12 cellular contexts compared by ENCODE assay signal in genomic region chr4:25823632-25824031, GRCh38.
"Had no signal": no experiment of that assay in that cellular context is flagged by ENCODE, and none has a peak within 500 bp of the region (broad histone marks: within the 10 kb centered on the region; RNA-seq: fewer than 3 reads in every experiment).

No MANE protein-coding gene starts in this region.

- H3K4me1 ChIP-seq: colonic mucosa, lower lobe of right lung, parathyroid adenoma had no signal

- FAIRE-seq: islet of Langerhans, TTC549 had no signal

- H3K9me3 ChIP-seq: colonic mucosa, lower lobe of right lung had no signal

- H3K9ac ChIP-seq: parathyroid adenoma had no signal

- H3K79me2 ChIP-seq: parathyroid adenoma had no signal

- H3K27me3 ChIP-seq: colonic mucosa had no signal

- H3K4me3 ChIP-seq: colonic mucosa, lower lobe of right lung had no signal

- H2AFZ ChIP-seq: parathyroid adenoma had no signal

- H3K27ac ChIP-seq: colonic mucosa, lower lobe of right lung, parathyroid adenoma had no signal

- DNase-seq: activated B cell treated with CpG ODN at 0.5 μM for 24 hours; activated CD4-positive, alpha-beta T cell treated with anti-CD3 and anti-CD28 coated beads for 48 hours; activated CD8-positive, alpha-beta T cell treated with anti-CD3 and anti-CD28 coated beads for 36 hours; activated effector memory CD4-positive, alpha-beta T cell treated with anti-CD3 and anti-CD28 coated beads, Interleukin-2, amount 50 U/mL, for 16 hours; activated T-cell treated with anti-CD3 and anti-CD28 coated beads, Interleukin-2, amount 50 U/mL, for 4 hours; colonic mucosa; left colon; lower lobe of right lung; stimulated activated CD4-positive, alpha-beta T cell treated with anti-CD3 and anti-CD28 coated beads, Interleukin-1b, Interleukin-23, amount 100 ng/mL, for 48 hours had no signal
